ENCODE assay signal across 8 cellular contexts in genomic region chr5:1644810-1645571, GRCh38.
DNase-seq lines count a peak whose midpoint lies in the region; ATAC-seq lines count a peak whose summit lies in the region.

No MANE protein-coding gene starts in this region.

- H3K27me3 Mint-ChIP-seq in central memory CD8-positive, alpha-beta T cell: peaks cover 76% of the 10 kb centered on the region

- no peak overlapping the region for H3K27ac Mint-ChIP-seq in central memory CD8-positive, alpha-beta T cell (ENCODE audit: low read depth)

- H3K9me3 Mint-ChIP-seq in central memory CD8-positive, alpha-beta T cell: no peaks in the 10 kb centered on the region

- H3K4me1 Mint-ChIP-seq in central memory CD8-positive, alpha-beta T cell: peaks cover 10% of the 10 kb centered on the region

- DNase-seq in NCI-H1417 (lab: John Stamatoyannopoulos, UW) (peak; percentile 86 to 93 (median 92)), NCI-H1417 treated with DMSO at 0.1 percent for 48 hours (lab: John Stamatoyannopoulos, UW) (no peak), NCI-H2227 treated with DMSO at 0.1 percent for 48 hours (lab: John Stamatoyannopoulos, UW) (peak; percentile 83), kidney glomerular epithelial cell (lab: John Stamatoyannopoulos, UW) (peak; percentile 41)
- peak; percentile 83 for DNase-seq in activated CD4-positive, CD25-positive, alpha-beta regulatory T cell treated with anti-CD3 and anti-CD28 coated beads, Interleukin-2, amount 50 U/mL, for 72 hours
- DNase-seq in central memory CD8-positive, alpha-beta T cell (ENCODE audit: low spot score in 2 of 2): peak; percentile 56 to 74
- peak; percentile 55 to 71 for DNase-seq in stimulated activated CD4-positive, alpha-beta T cell treated with anti-CD3 and anti-CD28 coated beads, Interleukin-1b, Interleukin-23, amount 100 ng/mL, for 1 hour (ENCODE audit: low read depth in 2 of 2)

- peak; percentile 70 for ATAC-seq in HG03039 (IDR thresholded peaks at IDR 0.05; ENCODE audit: unreplicated experiment)
- ATAC-seq in central memory CD8-positive, alpha-beta T cell (replicated peaks; ENCODE audit: extremely low read depth, poor library complexity, severe bottlenecking): peak; percentile 71

- no peak overlapping the region for H3K4me3 Mint-ChIP-seq in central memory CD8-positive, alpha-beta T cell

- H3K36me3 Mint-ChIP-seq in central memory CD8-positive, alpha-beta T cell (ENCODE audit: insufficient read depth): peaks cover 2% of the 10 kb centered on the region
